ENCODE assay signal across 8 cellular contexts in genomic region chr3:96863129-96863740, GRCh38. TPM values are rescaled to one million over a fixed set of nuclear protein-coding genes. Genes with fewer than 3 reads are reported as not detected.
A peak's percentile ranks its signal among the peaks of the same experiment; 100 is the strongest.
DNase-seq lines count a peak whose midpoint lies in the region; ATAC-seq and FAIRE-seq lines count a peak whose summit lies in the region.

No MANE protein-coding gene starts in this region.

- DNase-seq in G401 (ENCODE audit: low spot score) = peak; percentile 70
- DNase-seq in HCEC 1CT = peak; percentile 14
- peak; percentile 55 for DNase-seq in NCI-H146 (lab: John Stamatoyannopoulos, UW)
- DNase-seq in iPS DF 4.7 (ENCODE audit: extremely low read depth, low spot score) = peak; percentile 36
- DNase-seq in stimulated activated naive CD4-positive, alpha-beta T cell (lab: John Stamatoyannopoulos, UW) = no peak
- no peak for DNase-seq in NCI-H187 (lab: John Stamatoyannopoulos, UW)

- peak; percentile 82 for FAIRE-seq in TTC549 (lab: Jason Lieb, UNC)

- in situ Hi-C loops in G401 (cut with HindIII; ENCODE audit: low sequenced_read_pairs) = no loop called here

- ATAC-seq in HG03095 (IDR thresholded peaks at IDR 0.05; ENCODE audit: unreplicated experiment) = no peak

RNA-seq across cellular contexts. Expression of gene EPHA6, which starts 48.8 kb away (rescaled TPM):
- not detected in 2 replicates for total RNA-seq in G401 (2014; rRNA removed; shearing (Covaris generic))

Comparison
In these comparisons a context has a peak if more than half of its experiments do, and no peak if none do; other contexts are left out.
1. DNase-seq: peak in G401 (single experiment), HCEC 1CT (single experiment), NCI-H146 (single experiment) and iPS DF 4.7 (single experiment); none in stimulated activated naive CD4-positive, alpha-beta T cell (0 of 6) and NCI-H187 (0 of 2).